Comparison of ENCODE assay signal across 16 cellular contexts in genomic region chr2:202072226-202072625, GRCh38. TPM values are rescaled to one million over a fixed set of nuclear protein-coding genes. Genes with fewer than 3 reads are reported as not detected.
A peak's percentile ranks its signal among the peaks of the same experiment; 100 is the strongest.
DNase-seq lines count a peak whose midpoint lies in the region; ATAC-seq, FAIRE-seq and TF ChIP-seq lines count a peak whose summit lies in the region.
"Had no signal": no experiment of that assay in that cellular context is flagged by ENCODE, and none has a peak within 500 bp of the region (broad histone marks: within the 10 kb centered on the region; RNA-seq: fewer than 3 reads in every experiment).

No MANE protein-coding gene starts in this region.

- TF ChIP-seq POLR2A in heart left ventricle (IDR thresholded peaks at IDR 0.05): no peak
- TF ChIP-seq POLR2A in H1 (IDR thresholded peaks at IDR 0.05; ENCODE audit: control extremely low read depth in 1 of 2, low read depth in 2 of 2, low read length in 2 of 2): no peak

- POLR2A ChIA-PET in H1 (lab: Charles Lee; ENCODE audit: partially characterized antibody): interaction anchor here (0.5 to 1.6 kb wide), 2 partner anchors 37 to 303 kb away, joined by 3 read pairs; no protein-coding TSS in a partner anchor

- no peaks in the 10 kb centered on the region for H3K36me3 Mint-ChIP-seq in activated naive CD4-positive, alpha-beta T cell treated with anti-CD3 and anti-CD28 coated beads, Interleukin-2, amount 10 ng/mL, durations not matched to agents 7 days and 5 days
- H3K36me3 Mint-ChIP-seq in CD14-positive monocyte: no peaks in the 10 kb centered on the region
- H3K36me3 Mint-ChIP-seq: activated naive CD8-positive, alpha-beta T cell had no signal

- no peak overlapping the region for H3K4me2 ChIP-seq in H1 (ENCODE audit: insufficient read depth in 1 of 2, low read depth in 2 of 2, low read length in 2 of 2)

- H3K23ac ChIP-seq in H1 (ENCODE audit: insufficient read length): no peak overlapping the region

- H4K5ac ChIP-seq in H1 (ENCODE audit: insufficient read length, low read depth, low read length): no peak overlapping the region

- no peak overlapping the region for H3K14ac ChIP-seq in H1 (ENCODE audit: insufficient read length)

- intact Hi-C loops in heart right ventricle (cut with DNase I): no loop called here
- intact Hi-C loops in heart left ventricle (cut with DNase I): no loop called here
- intact Hi-C loops in CD14-positive monocyte (cut with micrococcal nuclease): no loop called here

- H3K27ac ChIP-seq in heart right ventricle (no peak overlapping the region), heart left ventricle (no peak overlapping the region), H1 (ENCODE audit: low read depth, low read length) (no peak overlapping the region)
- H3K27ac ChIP-seq: esophagus squamous epithelium, vagina had no signal

- no peak overlapping the region for H2BK20ac ChIP-seq in H1 (ENCODE audit: low read length)

- no peak for TF ChIP-seq EP300 in H1 (IDR thresholded peaks at IDR 0.05; ENCODE audit: borderline replicate concordance in 1 of 2, low read depth in 2 of 2, low read length in 2 of 2)

- H3K27me3 ChIP-seq in heart right ventricle: no peaks in the 10 kb centered on the region
- no peaks in the 10 kb centered on the region for H3K27me3 ChIP-seq in heart left ventricle
- no peaks in the 10 kb centered on the region for H3K27me3 ChIP-seq in H1 (replicated peaks in 1 of 4; ENCODE audit: control insufficient read depth in 3 of 4, extremely low read depth in 1 of 4, insufficient read depth in 3 of 4, low read length in 3 of 4)
- H3K27me3 ChIP-seq: esophagus squamous epithelium, vagina had no signal

- CTCF ChIA-PET in H1 (lab: Charles Lee; ENCODE audit: partially characterized antibody): interaction anchor here (0.5 to 3.3 kb wide), 24 partner anchors 8 to 269 kb away, joined by 3 to 28 read pairs (median 7); no protein-coding TSS in a partner anchor
- CTCF ChIA-PET in activated naive CD4-positive, alpha-beta T cell treated with anti-CD3 and anti-CD28 coated beads, Interleukin-2, amount 10 ng/mL, durations not matched to agents 7 days and 5 days (lab: Charles Lee): interaction anchor here (1.8 kb wide), 1 partner anchor 212 kb away, joined by 6 read pairs; no protein-coding TSS in a partner anchor

- peaks cover 17% of the 10 kb centered on the region for H3K27me3 Mint-ChIP-seq in activated naive CD4-positive, alpha-beta T cell treated with anti-CD3 and anti-CD28 coated beads, Interleukin-2, amount 10 ng/mL, durations not matched to agents 7 days and 5 days
- H3K27me3 Mint-ChIP-seq in CD14-positive monocyte (ENCODE audit: low read depth in 3 of 3): peaks cover 1 to 3% (median 2%) of the 10 kb centered on the region in 3 donors
- H3K27me3 Mint-ChIP-seq: activated naive CD8-positive, alpha-beta T cell had no signal

- peak; percentile 48 to 64 for TF ChIP-seq RAD21 in H1 (IDR thresholded peaks at IDR 0.05 in 1 of 2, conservative IDR thresholded peaks at IDR 0.05 in 1 of 2; ENCODE audit: low read depth in 2 of 2, low read length in 2 of 2)

- no peak overlapping the region for H4K91ac ChIP-seq in H1 (replicated peaks; ENCODE audit: insufficient read length, low read length)

- H2AK5ac ChIP-seq in H1 (ENCODE audit: low read depth, low read length): no peak overlapping the region

- no peak overlapping the region for H3K9ac ChIP-seq in H1 (replicated peaks in 1 of 4; ENCODE audit: extremely low read depth in 1 of 4, low read depth in 3 of 4, low read length in 3 of 4)

- H3K4me3 ChIP-seq in heart right ventricle: no peak overlapping the region
- no peak overlapping the region for H3K4me3 ChIP-seq in heart left ventricle
- H3K4me3 ChIP-seq in H1 (ENCODE audit: extremely low read depth in 1 of 4, insufficient read depth in 2 of 4, low read depth in 3 of 4, low read length in 4 of 4): no peak overlapping the region
- H3K4me3 ChIP-seq: esophagus squamous epithelium, vagina had no signal

- H3K56ac ChIP-seq in H1 (replicated peaks; ENCODE audit: insufficient read length, low read depth, low read length): no peak overlapping the region

- no peak for ATAC-seq in heart right ventricle
- no peak for ATAC-seq in heart left ventricle
- no peak for ATAC-seq in GM21447 (IDR thresholded peaks at IDR 0.05; ENCODE audit: unreplicated experiment)

- DNase-seq in heart right ventricle (no peak), heart left ventricle (no peak), NCI-H1694 treated with DMSO at 0.1 percent for 48 hours (lab: John Stamatoyannopoulos, UW) (peak; percentile 38), H1 (ENCODE audit: low read depth in 1 of 2, low spot score in 2 of 2) (no peak), activated T-cell treated with anti-CD3 and anti-CD28 coated beads for 4 hours (no peak), CD14-positive monocyte (ENCODE audit: low spot score) (no peak)
- DNase-seq in activated naive CD4-positive, alpha-beta T cell treated with anti-CD3 and anti-CD28 coated beads, Interleukin-2, amount 10 ng/mL, durations not matched to agents 7 days and 5 days: no peak
- DNase-seq: activated CD4-positive, alpha-beta T cell treated with anti-CD3 and anti-CD28 coated beads for 48 hours; esophagus squamous epithelium; NCI-H146; SHP77 had no signal

- H4K20me1 ChIP-seq in H1 (replicated peaks in 1 of 2; ENCODE audit: control insufficient read depth in 1 of 2, insufficient read depth in 2 of 2, low read length in 2 of 2): no peaks in the 10 kb centered on the region

- FAIRE-seq in H1 (lab: Jason Lieb, UNC): peak; percentile 62

- no peak overlapping the region for H2BK5ac ChIP-seq in H1 (ENCODE audit: low read depth, low read length)

- 64 to 82% methylated on average over 2 of the region's 2 CpGs for WGBS in heart right ventricle, 2 donors
- WGBS in heart left ventricle, 4 donors: 67 to 91% (median 74%) methylated on average over 2 of the region's 2 CpGs
- 73% methylated on average over 2 of the region's 2 CpGs; no CpG with 5 or more reads in 1 of the 2 experiments for WGBS in H1 (ENCODE audit: extremely low coverage in 1 of 2, insufficient coverage in 1 of 2, insufficient read length in 1 of 2, insufficient replicate concordance in 2 of 2, low coverage in 1 of 2, low lambda C conversion rate in 2 of 2, missing lambda C conversion rate in 1 of 2), 2 experiments

- H3K9me3 Mint-ChIP-seq in activated naive CD4-positive, alpha-beta T cell treated with anti-CD3 and anti-CD28 coated beads, Interleukin-2, amount 10 ng/mL, durations not matched to agents 7 days and 5 days: no peaks in the 10 kb centered on the region
- no peaks in the 10 kb centered on the region for H3K9me3 Mint-ChIP-seq in CD14-positive monocyte

- H4K8ac ChIP-seq in H1 (ENCODE audit: extremely low read depth, insufficient read depth, low read length): no peak overlapping the region

- H3K36me3 ChIP-seq in heart right ventricle: no peaks in the 10 kb centered on the region
- H3K36me3 ChIP-seq in heart left ventricle: no peaks in the 10 kb centered on the region
- H3K36me3 ChIP-seq in H1 (ENCODE audit: control insufficient read depth in 2 of 4, insufficient read depth in 4 of 4, low read length in 3 of 4): no peaks in the 10 kb centered on the region
- H3K36me3 ChIP-seq: esophagus squamous epithelium, vagina had no signal

- no peak overlapping the region for H3K18ac ChIP-seq in H1 (ENCODE audit: extremely low read depth, low read length)

- no peak overlapping the region for H3K4me3 Mint-ChIP-seq in activated naive CD4-positive, alpha-beta T cell treated with anti-CD3 and anti-CD28 coated beads, Interleukin-2, amount 10 ng/mL, durations not matched to agents 7 days and 5 days
- no peak overlapping the region for H3K4me3 Mint-ChIP-seq in CD14-positive monocyte
- H3K4me3 Mint-ChIP-seq: activated naive CD8-positive, alpha-beta T cell had no signal

- no peak overlapping the region for H3K4ac ChIP-seq in H1 (replicated peaks; ENCODE audit: insufficient read length, low read depth, low read length)

- H2BK12ac ChIP-seq in H1 (ENCODE audit: low read depth, low read length): no peak overlapping the region

- no peak overlapping the region for H2BK15ac ChIP-seq in H1 (ENCODE audit: low read length)

- no peaks in the 10 kb centered on the region for H3K4me1 Mint-ChIP-seq in activated naive CD4-positive, alpha-beta T cell treated with anti-CD3 and anti-CD28 coated beads, Interleukin-2, amount 10 ng/mL, durations not matched to agents 7 days and 5 days
- H3K4me1 Mint-ChIP-seq in CD14-positive monocyte: no peaks in the 10 kb centered on the region

- no peaks in the 10 kb centered on the region for H3K9me3 ChIP-seq in heart right ventricle
- no peaks in the 10 kb centered on the region for H3K9me3 ChIP-seq in heart left ventricle
- no peaks in the 10 kb centered on the region for H3K9me3 ChIP-seq in H1 (ENCODE audit: insufficient read depth in 2 of 2, low read depth in 1 of 2, low read length in 1 of 2)
- H3K9me3 ChIP-seq: esophagus squamous epithelium, vagina had no signal

- H3K23me2 ChIP-seq in H1 (ENCODE audit: low read depth, low read length): no peaks in the 10 kb centered on the region

- H2AFZ ChIP-seq in H1 (ENCODE audit: low read length): no peak overlapping the region

- no peak overlapping the region for H3K27ac Mint-ChIP-seq in activated naive CD4-positive, alpha-beta T cell treated with anti-CD3 and anti-CD28 coated beads, Interleukin-2, amount 10 ng/mL, durations not matched to agents 7 days and 5 days
- no peak overlapping the region for H3K27ac Mint-ChIP-seq in CD14-positive monocyte
- H3K27ac Mint-ChIP-seq: activated naive CD8-positive, alpha-beta T cell had no signal

- no peak overlapping the region for H2BK120ac ChIP-seq in H1 (replicated peaks; ENCODE audit: low read depth, low read length)

- no peaks in the 10 kb centered on the region for H3K79me1 ChIP-seq in H1 (ENCODE audit: low read depth, low read length)

- peak in 7 of 9 donors; percentile 9 to 44 (median 20) for TF ChIP-seq CTCF in heart right ventricle (IDR thresholded peaks at IDR 0.05)
- peak in 6 of 12 donors; percentile 10 to 36 (median 20) for TF ChIP-seq CTCF in heart left ventricle (IDR thresholded peaks at IDR 0.05)
- TF ChIP-seq CTCF in H1 (IDR thresholded peaks at IDR 0.05; ENCODE audit: control extremely low read depth in 1 of 3, insufficient read depth in 1 of 3, low read depth in 1 of 3, low read length in 3 of 3): peak; percentile 59 to 74 (median 65)
- no peak for TF ChIP-seq CTCF in CD14-positive monocyte (IDR thresholded peaks at IDR 0.05)

- no peaks in the 10 kb centered on the region for H3K79me2 ChIP-seq in H1 (ENCODE audit: control insufficient read depth in 1 of 2, insufficient read depth in 2 of 2, low read length in 2 of 2)

- H3K4me1 ChIP-seq in heart right ventricle: no peaks in the 10 kb centered on the region
- H3K4me1 ChIP-seq in heart left ventricle: no peaks in the 10 kb centered on the region
- peaks cover 0 to 9% (median 1%) of the 10 kb centered on the region in 4 experiments; a peak in 4 of 7 replicates for H3K4me1 ChIP-seq in H1 (replicated peaks in 1 of 4; ENCODE audit: control insufficient read depth in 3 of 4, insufficient read depth in 4 of 4, low read length in 3 of 4)
- H3K4me1 ChIP-seq: esophagus squamous epithelium, vagina had no signal

RNA-seq across cellular contexts. Expression of gene KIAA2012, which starts 0.8 kb away (rescaled TPM):
- total RNA-seq in heart right ventricle (not detected), heart left ventricle (under 1 TPM in 1 of 9 donors, not detected in 8; 0.08 TPM)
- polyA plus RNA-seq in heart right ventricle (not detected), heart left ventricle (not detected), H1 (2011; rRNA removed) (0.02 TPM in 1 of 2 replicates, not detected in the other), CD14-positive monocyte (not detected)
- total RNA-seq in H1 (2021; fragmentation: NEBNext Ultra II Directional; extraction: Animal tissue kit (Norgen Biotek cat#: 25700)): not detected in 2 replicates
- polyA plus RNA-seq in H1 (2011; cell fraction: cytosol; rRNA removed): not detected
- polyA plus RNA-seq in H1 (2011; cell fraction: nucleus; rRNA removed): not detected
- polyA plus RNA-seq in H1 (2012, experiment 1 of 2): not detected in 4 replicates
- polyA plus RNA-seq in H1 (2012, experiment 2 of 2): not detected
- polyA plus RNA-seq in H1 (2013, experiment 1 of 2): not detected
- polyA plus RNA-seq in H1 (2013, experiment 2 of 2): not detected
- not detected in 2 replicates for polyA minus RNA-seq in H1 (2011; rRNA and poly(A)+ RNA removed)
- not detected for polyA minus RNA-seq in H1 (2011; cell fraction: cytosol; rRNA and poly(A)+ RNA removed)
- not detected for polyA minus RNA-seq in H1 (2011; cell fraction: nucleus; rRNA and poly(A)+ RNA removed)
- total RNA-seq: esophagus squamous epithelium, lower leg skin, renal cortical epithelial cell, vagina had no signal

RNA-seq across cellular contexts. Expression of gene FZD7, which starts 38.6 kb away (rescaled TPM):
- 10 to 100 TPM in 9 of 10 donors, 1 to 10 TPM in 1; 9.4 to 51.1 (median 32.3) TPM for total RNA-seq in heart right ventricle
- 1 to 10 TPM; 2.3 to 6.6 TPM for polyA plus RNA-seq in heart right ventricle
- total RNA-seq in heart left ventricle: 10 to 100 TPM; 11.3 to 42.0 (median 25.5) TPM
- polyA plus RNA-seq in heart left ventricle: 1 to 10 TPM; 1.7 to 8.8 TPM
- 246 TPM in 2 replicates for total RNA-seq in H1 (2021; fragmentation: NEBNext Ultra II Directional; extraction: Animal tissue kit (Norgen Biotek cat#: 25700))
- polyA plus RNA-seq in H1 (2011; rRNA removed): 176 and 280 TPM in 2 replicates
- polyA plus RNA-seq in H1 (2011; cell fraction: cytosol; rRNA removed): 156 TPM
- polyA plus RNA-seq in H1 (2011; cell fraction: nucleus; rRNA removed): 238 TPM
- 145 to 162 TPM (median 157 TPM) in 4 replicates for polyA plus RNA-seq in H1 (2012, experiment 1 of 2)
- polyA plus RNA-seq in H1 (2012, experiment 2 of 2): 136 TPM
- polyA plus RNA-seq in H1 (2013, experiment 1 of 2): 295 TPM
- 302 TPM for polyA plus RNA-seq in H1 (2013, experiment 2 of 2)
- polyA minus RNA-seq in H1 (2011; rRNA and poly(A)+ RNA removed): 158 and 159 TPM in 2 replicates
- 315 TPM for polyA minus RNA-seq in H1 (2011; cell fraction: cytosol; rRNA and poly(A)+ RNA removed)
- polyA minus RNA-seq in H1 (2011; cell fraction: nucleus; rRNA and poly(A)+ RNA removed): 207 TPM
- polyA plus RNA-seq in CD14-positive monocyte: under 1 TPM in 1 of 2 donors, not detected in 1; 0.05 TPM

Comparison
In these comparisons a context has a peak if more than half of its experiments do, and no peak if none do; other contexts are left out.
1. RNA of gene FZD7, which starts 38.6 kb away (polyA plus RNA-seq): 136 to 302 TPM in H1; 1.7 to 8.8 TPM in heart left ventricle, 2.3 to 6.6 TPM in heart right ventricle and 0.05 TPM in CD14-positive monocyte; every median in the first group is over 10 times any median in the second.